ENCODE assay signal across 8 cellular contexts in the genomic region with DNA sequence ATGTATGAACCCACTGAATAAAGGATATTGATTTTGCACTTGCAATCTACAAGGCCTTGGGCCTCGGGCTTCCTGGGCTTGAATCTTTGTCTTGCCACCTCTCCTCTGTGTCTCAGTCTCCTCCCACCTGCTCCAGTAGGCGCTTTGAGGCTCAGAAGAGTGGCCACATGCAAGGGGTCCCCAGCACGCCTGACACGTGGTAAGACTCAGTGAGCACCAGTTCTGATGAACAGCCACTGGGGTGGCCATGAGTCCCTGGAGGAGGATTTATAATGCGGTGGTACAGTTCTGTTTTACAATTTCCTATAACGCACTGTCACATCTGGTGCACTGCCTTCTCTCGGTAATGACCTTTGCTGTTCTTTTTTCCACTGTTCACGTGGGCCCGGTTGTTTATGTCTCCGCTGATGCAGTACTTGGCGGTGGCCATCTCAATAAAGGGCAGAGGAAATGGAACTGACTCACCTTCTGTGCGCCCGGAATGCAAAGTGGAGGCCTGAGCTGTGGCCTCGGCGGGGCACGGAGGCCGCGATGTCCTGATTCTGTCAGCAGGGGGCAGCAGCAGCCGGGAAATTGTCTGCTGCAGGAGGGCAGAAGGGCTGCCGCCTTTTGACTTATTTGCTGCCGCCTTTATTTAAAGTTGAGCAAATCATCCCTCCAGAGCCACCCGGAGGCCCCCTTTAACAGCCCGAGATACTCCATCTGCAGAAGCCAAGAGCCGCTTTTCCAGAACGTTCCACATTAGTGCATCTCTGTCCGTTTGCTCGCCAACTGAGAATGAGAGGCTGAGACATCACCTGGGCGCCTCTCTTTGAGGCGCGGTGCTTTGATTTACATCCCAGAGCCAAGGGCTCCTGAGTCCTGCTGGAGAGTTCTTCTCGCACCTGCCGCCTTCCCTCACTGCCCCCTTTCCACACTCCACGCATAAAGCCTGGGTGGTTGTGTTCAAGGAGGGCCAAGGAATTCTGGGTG. TPM values are rescaled to one million over a fixed set of nuclear protein-coding genes. Genes with fewer than 3 reads are reported as not detected.
DNase-seq lines count a peak whose midpoint lies in the region; ATAC-seq and TF ChIP-seq lines count a peak whose summit lies in the region.

No MANE protein-coding gene starts in this region.

- H3K27ac ChIP-seq in coronary artery, result peak overlapping the region in 1 of 2 donors; percentile 24
- H3K27ac ChIP-seq in liver (ENCODE audit: low read depth in 1 of 2, low read length in 2 of 2), result no peak overlapping the region

- no peaks in the 10 kb centered on the region for H3K9me3 ChIP-seq in liver (ENCODE audit: control insufficient read depth in 4 of 4, low read length in 3 of 4)

- H3K27me3 Mint-ChIP-seq in activated CD4-positive, alpha-beta T cell treated with anti-CD3 and anti-CD28 coated beads, Interleukin-2, amount 10 ng/mL, durations not matched to agents 7 days and 5 days, result peaks cover 2% of the 10 kb centered on the region

- H3K4me1 Mint-ChIP-seq in activated CD4-positive, alpha-beta T cell treated with anti-CD3 and anti-CD28 coated beads, Interleukin-2, amount 10 ng/mL, durations not matched to agents 7 days and 5 days, result peaks cover 17% of the 10 kb centered on the region

- H3K36me3 Mint-ChIP-seq in activated CD4-positive, alpha-beta T cell treated with anti-CD3 and anti-CD28 coated beads, Interleukin-2, amount 10 ng/mL, durations not matched to agents 7 days and 5 days (ENCODE audit: low read depth), result no peaks in the 10 kb centered on the region

- ATAC-seq in HG02642 (IDR thresholded peaks at IDR 0.05; ENCODE audit: poor library complexity, unreplicated experiment) (peak; percentile 74), GM18517 (IDR thresholded peaks at IDR 0.05; ENCODE audit: unreplicated experiment) (no peak)

- POLR2A ChIA-PET in activated CD4-positive, alpha-beta T cell treated with anti-CD3 and anti-CD28 coated beads, Interleukin-2, amount 10 ng/mL, durations not matched to agents 7 days and 5 days (lab: Charles Lee), result no interaction called here

- 24% methylated on average over 33 of the region's 33 CpGs for WGBS in liver

- H3K9me3 Mint-ChIP-seq in activated CD4-positive, alpha-beta T cell treated with anti-CD3 and anti-CD28 coated beads, Interleukin-2, amount 10 ng/mL, durations not matched to agents 7 days and 5 days, result no peaks in the 10 kb centered on the region

- H3K4me1 ChIP-seq in liver (ENCODE audit: control insufficient read depth in 4 of 4, insufficient read depth in 4 of 4, low read length in 3 of 4), result peaks cover 0 to under 1% (median 0%) of the 10 kb centered on the region in 4 donors

- TF ChIP-seq RAD21 in liver (IDR thresholded peaks at IDR 0.05), result peak; percentile 88 to 89

- no peak overlapping the region for H3K4me3 Mint-ChIP-seq in activated CD4-positive, alpha-beta T cell treated with anti-CD3 and anti-CD28 coated beads, Interleukin-2, amount 10 ng/mL, durations not matched to agents 7 days and 5 days

- peak; percentile 67 for TF ChIP-seq CTCF in coronary artery (IDR thresholded peaks at IDR 0.05)
- TF ChIP-seq CTCF in liver (IDR thresholded peaks at IDR 0.05; ENCODE audit: low read depth, low read length, missing input control), result peak; percentile 95

- peaks cover 0 to 6% (median 3%) of the 10 kb centered on the region in 4 donors for H3K27me3 ChIP-seq in liver (ENCODE audit: control insufficient read depth in 4 of 4, insufficient read depth in 4 of 4, low read length in 3 of 4)

- no peak overlapping the region for H3K9ac ChIP-seq in liver (ENCODE audit: low read depth in 1 of 2, low read length in 2 of 2)

- peak overlapping the region; percentile 28 for H3K27ac Mint-ChIP-seq in activated CD4-positive, alpha-beta T cell treated with anti-CD3 and anti-CD28 coated beads, Interleukin-2, amount 10 ng/mL, durations not matched to agents 7 days and 5 days

- H3K4me3 ChIP-seq in coronary artery (no peak overlapping the region), liver (ENCODE audit: low read depth in 1 of 3, low read length in 3 of 3) (no peak overlapping the region)

- DNase-seq in G401 (ENCODE audit: low spot score) (peak; percentile 71), NCI-H226 (peak; percentile 62), coronary artery (ENCODE audit: low spot score) (no peak)
- peak; percentile 87 for DNase-seq in activated CD4-positive, alpha-beta T cell treated with anti-CD3 and anti-CD28 coated beads, Interleukin-2, amount 10 ng/mL, durations not matched to agents 7 days and 5 days
- DNase-seq in stimulated activated CD4-positive, alpha-beta T cell treated with anti-CD3 and anti-CD28 coated beads, Interleukin-4, amount 100 ng/mL, for 1 hour, result peak; percentile 86

- CTCF ChIA-PET in activated CD4-positive, alpha-beta T cell treated with anti-CD3 and anti-CD28 coated beads, Interleukin-2, amount 10 ng/mL, durations not matched to agents 7 days and 5 days (lab: Charles Lee), result interaction anchor here (0.6 to 2.9 kb wide), 22 partner anchors 8 to 501 kb away, joined by 3 to 25 read pairs (median 4); partner anchors contain the start of genes KCTD17 and NCF4

- in situ Hi-C loops in G401 (cut with HindIII; ENCODE audit: low sequenced_read_pairs), result no loop called here

- H3K36me3 ChIP-seq in liver (ENCODE audit: control insufficient read depth in 4 of 4, insufficient read depth in 3 of 4, low read depth in 1 of 4, low read length in 3 of 4), result no peaks in the 10 kb centered on the region

TF ChIP-seq in liver, 16 proteins besides CTCF, POLR2A, EP300 and RAD21:
- TF ChIP-seq NR2F2 (IDR thresholded peaks at IDR 0.05) (peak; percentile 52), SP1 (IDR thresholded peaks at IDR 0.05) (no peak)

RNA-seq across cellular contexts. Expression of gene IFT27, which starts 6.0 kb away (rescaled TPM):
- total RNA-seq in G401 (2014; rRNA removed; shearing (Covaris generic)), result 30.3 and 34.5 TPM in 2 replicates
- total RNA-seq in activated CD4-positive, alpha-beta T cell treated with anti-CD3 and anti-CD28 coated beads, Interleukin-2, amount 10 ng/mL, durations not matched to agents 7 days and 5 days, result 10 to 100 TPM; 20.7 to 29.0 TPM
- 1 to 10 TPM; 7.2 to 8.6 TPM for total RNA-seq in liver
- 10 to 100 TPM; 10.5 to 12.4 TPM for polyA plus RNA-seq in liver

RNA-seq across cellular contexts. Expression of gene PVALB, which starts 34.9 kb away (rescaled TPM):
- not detected in 2 replicates for total RNA-seq in G401 (2014; rRNA removed; shearing (Covaris generic))
- not detected for total RNA-seq in activated CD4-positive, alpha-beta T cell treated with anti-CD3 and anti-CD28 coated beads, Interleukin-2, amount 10 ng/mL, durations not matched to agents 7 days and 5 days
- under 1 TPM; 0.56 to 0.92 TPM for total RNA-seq in liver
- polyA plus RNA-seq in liver, result 1 to 10 TPM; 1.3 to 3.4 TPM
